29 cellular contexts compared by ENCODE assay signal in the genomic region with DNA sequence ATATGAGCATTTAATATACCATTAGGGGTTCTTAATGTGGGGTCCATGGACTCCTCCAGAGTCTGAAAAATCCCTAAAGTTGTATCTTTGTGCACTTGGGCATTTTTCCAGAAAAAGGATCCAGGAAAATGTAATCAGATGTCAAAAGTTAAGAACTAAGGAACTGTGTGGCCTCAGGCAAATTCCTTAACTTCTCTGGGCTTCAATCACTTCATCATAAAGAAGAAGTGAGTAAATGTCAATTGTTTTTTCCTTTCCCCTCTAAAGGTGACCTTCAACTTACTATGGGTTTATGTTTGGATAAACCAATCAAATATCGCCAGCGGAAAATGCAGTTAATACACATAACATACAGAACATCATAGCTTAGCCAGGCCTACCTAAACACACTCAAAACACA. TPM values are rescaled to one million over a fixed set of nuclear protein-coding genes. Genes with fewer than 3 reads are reported as not detected.
A peak's percentile ranks its signal among the peaks of the same experiment; 100 is the strongest.
DNase-seq lines count a peak whose midpoint lies in the region; TF ChIP-seq lines count a peak whose summit lies in the region.
"Had no signal": no experiment of that assay in that cellular context is flagged by ENCODE, and none has a peak within 500 bp of the region (broad histone marks: within the 10 kb centered on the region; RNA-seq: fewer than 3 reads in every experiment).

No MANE protein-coding gene starts in this region.

- H3K9me3 ChIP-seq in mammary epithelial cell (replicated peaks; ENCODE audit: insufficient read depth, low read length) (no peaks in the 10 kb centered on the region), OCI-LY7 (ENCODE audit: low read length) (no peaks in the 10 kb centered on the region), PC-9 (ENCODE audit: insufficient read depth, low read depth) (no peaks in the 10 kb centered on the region)
- H3K9me3 ChIP-seq: BE2C, esophagus muscularis mucosa, heart left ventricle, tibial nerve had no signal

- H3K9me3 Mint-ChIP-seq in MCF 10A (ENCODE audit: unreplicated experiment) = no peaks in the 10 kb centered on the region
- H3K9me3 Mint-ChIP-seq in glutamatergic neuron (ENCODE audit: unreplicated experiment) = peaks cover 9% of the 10 kb centered on the region
- H3K9me3 Mint-ChIP-seq in type B pancreatic cell = no peaks in the 10 kb centered on the region
- no peaks in the 10 kb centered on the region for H3K9me3 Mint-ChIP-seq in chondrocyte (ENCODE audit: low read depth)
- H3K9me3 Mint-ChIP-seq: central memory CD8-positive, alpha-beta T cell; endodermal cell had no signal

- H3K27ac Mint-ChIP-seq in MCF 10A (ENCODE audit: low read depth, unreplicated experiment) (no peak overlapping the region), glutamatergic neuron (ENCODE audit: unreplicated experiment) (peak overlapping the region; percentile 72), type B pancreatic cell (no peak overlapping the region), chondrocyte (ENCODE audit: unreplicated experiment) (no peak overlapping the region)
- H3K27ac Mint-ChIP-seq: endodermal cell had no signal

- no peaks in the 10 kb centered on the region for H3K27me3 Mint-ChIP-seq in MCF 10A (ENCODE audit: insufficient read depth, unreplicated experiment)
- H3K27me3 Mint-ChIP-seq in glutamatergic neuron (ENCODE audit: unreplicated experiment) = no peaks in the 10 kb centered on the region
- no peaks in the 10 kb centered on the region for H3K27me3 Mint-ChIP-seq in type B pancreatic cell
- H3K27me3 Mint-ChIP-seq in chondrocyte (ENCODE audit: low read depth) = no peaks in the 10 kb centered on the region
- H3K27me3 Mint-ChIP-seq: central memory CD8-positive, alpha-beta T cell had no signal

- peaks cover 1% of the 10 kb centered on the region for H3K36me3 ChIP-seq in mammary epithelial cell (ENCODE audit: insufficient read depth, low read length)
- peaks cover 42% of the 10 kb centered on the region; the same call in 1 of the 2 replicates for H3K36me3 ChIP-seq in OCI-LY7 (ENCODE audit: insufficient read depth, low read length)
- no peaks in the 10 kb centered on the region for H3K36me3 ChIP-seq in PC-9 (ENCODE audit: low read depth)
- H3K36me3 ChIP-seq: BE2C had no signal

- H3K27ac ChIP-seq in mammary epithelial cell (ENCODE audit: insufficient read depth, low read depth, low read length) (no peak overlapping the region), OCI-LY7 (ENCODE audit: low read depth, low read length, poor library complexity, severe bottlenecking) (no peak overlapping the region), PC-9 (no peak overlapping the region)
- H3K27ac ChIP-seq: esophagus muscularis mucosa, foreskin keratinocyte, heart left ventricle, SK-N-MC, tibial nerve had no signal

- H3K4me3 ChIP-seq in mammary epithelial cell (replicated peaks in 1 of 3; ENCODE audit: insufficient read depth in 1 of 3, low read depth in 2 of 3, low read length in 3 of 3) (no peak overlapping the region), OCI-LY7 (ENCODE audit: low read depth, low read length, poor library complexity, severe bottlenecking) (no peak overlapping the region), PC-9 (no peak overlapping the region)
- H3K4me3 ChIP-seq: esophagus muscularis mucosa, heart left ventricle, SK-N-MC, tibial nerve had no signal

- in situ Hi-C loops in mammary epithelial cell (cut with MboI; ENCODE audit: low sequenced_read_pairs in 2 of 2) = no loop called here

- DNase-seq in MCF 10A (ENCODE audit: unreplicated experiment) = no peak
- DNase-seq in mammary epithelial cell = no peak
- DNase-seq in OCI-LY7 (ENCODE audit: low spot score) = no peak
- DNase-seq in glutamatergic neuron = no peak
- DNase-seq in type B pancreatic cell (ENCODE audit: extremely low spot score, unreplicated experiment) = no peak
- DNase-seq in chondrocyte (ENCODE audit: low spot score) = no peak
- DNase-seq in PC-9 = no peak
- DNase-seq in amniotic stem cell (lab: John Stamatoyannopoulos, UW) = no peak
- DNase-seq: ACHN; activated CD4-positive, alpha-beta T cell treated with anti-CD3 and anti-CD28 coated beads for 4 hours; activated gamma-delta T cell; activated T-cell treated with anti-CD3 and anti-CD28 coated beads, Interleukin-2, amount 50 U/mL, for 1 hour; BE2C; dermis blood vessel endothelial cell; DMS79; endodermal cell; foreskin keratinocyte; GF-D8; heart left ventricle; kidney; NCI-H1417; NCI-H2081; NCI-H524 treated with DMSO at 0.1 percent for 48 hours; stimulated activated CD4-positive, alpha-beta T cell treated with anti-CD3 and anti-CD28 coated beads, Interleukin-4, amount 100 ng/mL, for 24 hours had no signal

- TSS peak; percentile 17 for BruUV-seq in MCF 10A (replicated peaks; lab: Mats Ljungman, UMichigan)
- no TSS peak for BruUV-seq in mammary epithelial cell (replicated peaks; lab: Mats Ljungman, UMichigan)
- BruUV-seq in OCI-LY7 (replicated peaks; lab: Mats Ljungman, UMichigan) = TSS peak; percentile 64
- BruUV-seq in PC-9 (replicated peaks; lab: Mats Ljungman, UMichigan) = no TSS peak

- dilution Hi-C loops in mammary epithelial cell (cut with HindIII; ENCODE audit: low sequenced_read_pairs) = loop anchor here (5.0 to 10.0 kb wide), 2 partner anchors 51 to 116 kb away; no protein-coding TSS in a partner anchor

- H3K4me2 ChIP-seq in mammary epithelial cell (ENCODE audit: insufficient read depth, low read depth, low read length) (no peak overlapping the region), OCI-LY7 (ENCODE audit: low read length) (peak overlapping the region; percentile 7; the same call in 1 of the 2 replicates), PC-9 (no peak overlapping the region)

- H3K79me2 ChIP-seq in mammary epithelial cell (ENCODE audit: insufficient read depth, low read length) = no peaks in the 10 kb centered on the region
- no peaks in the 10 kb centered on the region for H3K79me2 ChIP-seq in OCI-LY7 (ENCODE audit: insufficient read depth, low read depth, low read length)
- H3K79me2 ChIP-seq in PC-9 (ENCODE audit: low read depth) = no peaks in the 10 kb centered on the region

- peaks cover 11% of the 10 kb centered on the region for H3K4me1 ChIP-seq in mammary epithelial cell (ENCODE audit: insufficient read depth, low read length)
- peaks cover 24% of the 10 kb centered on the region for H3K4me1 ChIP-seq in OCI-LY7 (ENCODE audit: insufficient read depth, low read length, poor library complexity, severe bottlenecking)
- no peaks in the 10 kb centered on the region for H3K4me1 ChIP-seq in PC-9 (replicated peaks; ENCODE audit: insufficient read depth)

- H3K9me2 ChIP-seq in OCI-LY7 (ENCODE audit: insufficient read depth, low read length) (no peaks in the 10 kb centered on the region), PC-9 (ENCODE audit: insufficient read depth) (no peaks in the 10 kb centered on the region)

- H3K4me3 Mint-ChIP-seq in MCF 10A (ENCODE audit: unreplicated experiment) = no peak overlapping the region
- peak overlapping the region; percentile 43 for H3K4me3 Mint-ChIP-seq in glutamatergic neuron (ENCODE audit: unreplicated experiment)
- peak overlapping the region; percentile 35 for H3K4me3 Mint-ChIP-seq in type B pancreatic cell
- H3K4me3 Mint-ChIP-seq in chondrocyte (ENCODE audit: unreplicated experiment) = no peak overlapping the region

- H2AFZ ChIP-seq in mammary epithelial cell (ENCODE audit: low read depth, low read length) (no peak overlapping the region), OCI-LY7 (ENCODE audit: low read length) (no peak overlapping the region), PC-9 (no peak overlapping the region)

- H3K27me3 ChIP-seq in mammary epithelial cell (ENCODE audit: insufficient read depth, low read length) = no peaks in the 10 kb centered on the region
- no peaks in the 10 kb centered on the region for H3K27me3 ChIP-seq in PC-9 (ENCODE audit: insufficient read depth, low read depth)
- H3K27me3 ChIP-seq: BE2C, heart left ventricle, tibial nerve had no signal

- H3K36me3 Mint-ChIP-seq in MCF 10A (ENCODE audit: insufficient read depth, unreplicated experiment) (peaks cover 10% of the 10 kb centered on the region), glutamatergic neuron (ENCODE audit: unreplicated experiment) (no peaks in the 10 kb centered on the region), type B pancreatic cell (peaks cover 4% of the 10 kb centered on the region), chondrocyte (ENCODE audit: low read depth) (peaks cover 3% of the 10 kb centered on the region)

- CTCF ChIA-PET in MCF 10A (lab: Yijun Ruan, JAX) (interaction anchor here (0.6 kb wide), 2 partner anchors 13 to 98 kb away, joined by 3 to 5 read pairs; no protein-coding TSS in a partner anchor), mammary epithelial cell (lab: Charles Lee; ENCODE audit: low non-redundant PET) (no interaction called here), OCI-LY7 (lab: Charles Lee; ENCODE audit: unreplicated experiment) (no interaction called here), PC-9 (lab: Charles Lee) (no interaction called here)

- H4K20me1 ChIP-seq in mammary epithelial cell (ENCODE audit: insufficient read depth, low read length) = no peaks in the 10 kb centered on the region
- H4K20me1 ChIP-seq in OCI-LY7 (ENCODE audit: insufficient read depth, low read length) = no peaks in the 10 kb centered on the region
- H4K20me1 ChIP-seq in PC-9 (ENCODE audit: insufficient read depth) = no peaks in the 10 kb centered on the region

- H3K9ac ChIP-seq in mammary epithelial cell (ENCODE audit: insufficient read depth, low read length) = no peak overlapping the region

- peaks cover 5% of the 10 kb centered on the region for H3K4me1 Mint-ChIP-seq in MCF 10A (ENCODE audit: insufficient read depth, unreplicated experiment)
- peaks cover 12% of the 10 kb centered on the region for H3K4me1 Mint-ChIP-seq in glutamatergic neuron (ENCODE audit: low read depth, unreplicated experiment)
- H3K4me1 Mint-ChIP-seq in type B pancreatic cell (ENCODE audit: unreplicated experiment) = peaks cover 10% of the 10 kb centered on the region
- peaks cover 13% of the 10 kb centered on the region for H3K4me1 Mint-ChIP-seq in chondrocyte (ENCODE audit: low read depth)

- 100% methylated on average over 2 of the region's 2 CpGs for WGBS in mammary epithelial cell (ENCODE audit: low coverage, missing lambda C conversion rate)

- no peaks in the 10 kb centered on the region for H3F3A ChIP-seq in PC-9 (ENCODE audit: insufficient read depth, low read depth)

- TF ChIP-seq CTCF in MCF 10A (IDR thresholded peaks at IDR 0.05; ENCODE audit: unreplicated experiment) (no peak), mammary epithelial cell (conservative IDR thresholded peaks at IDR 0.05 in 1 of 2, IDR thresholded peaks at IDR 0.05 in 1 of 2; ENCODE audit: extremely low read depth in 1 of 2, insufficient read depth in 1 of 2, low read depth in 1 of 2, low read length in 2 of 2) (no peak), OCI-LY7 (conservative IDR thresholded peaks at IDR 0.05; ENCODE audit: low read length) (no peak), glutamatergic neuron (IDR thresholded peaks at IDR 0.05; ENCODE audit: partially characterized antibody, unreplicated experiment) (no peak), type B pancreatic cell (conservative IDR thresholded peaks at IDR 0.05) (no peak), chondrocyte (IDR thresholded peaks at IDR 0.05) (no peak), PC-9 (conservative IDR thresholded peaks at IDR 0.05) (no peak)

- intact Hi-C loops in MCF 10A (cut with micrococcal nuclease) (no loop called here), mammary epithelial cell (cut with micrococcal nuclease) (no loop called here), OCI-LY7 (cut with micrococcal nuclease; ENCODE audit: unreplicated experiment) (no loop called here), PC-9 (cut with micrococcal nuclease; ENCODE audit: unreplicated experiment) (no loop called here)

- POLR2A ChIA-PET in MCF 10A (lab: Yijun Ruan, JAX) = interaction anchor here (1.1 kb wide), 1 partner anchor 15 kb away, joined by 3 read pairs; no protein-coding TSS in a partner anchor
- POLR2A ChIA-PET in OCI-LY7 (lab: Charles Lee) = interaction anchor here (0.6 kb wide), 1 partner anchor 21 kb away, joined by 5 read pairs; no protein-coding TSS in a partner anchor
- POLR2A ChIA-PET in PC-9 (lab: Charles Lee; ENCODE audit: unreplicated experiment) = no interaction called here

RNA-seq across cellular contexts. Expression of a gene that starts 2.5 kb away (rescaled TPM):
- total RNA-seq in MCF 10A (2022) = 40.1 and 46.3 TPM in 2 replicates
- total RNA-seq in mammary epithelial cell = 10 to 100 TPM; 44.5 to 45.9 TPM
- polyA plus RNA-seq in mammary epithelial cell = 57.7 TPM
- polyA minus RNA-seq in mammary epithelial cell = 47.4 TPM
- total RNA-seq in OCI-LY7 (2014; rRNA removed; shearing (Covaris generic)) = 121 and 144 TPM in 2 replicates
- total RNA-seq in OCI-LY7 (2022) = 89.7 and 97.8 TPM in 2 replicates
- total RNA-seq in glutamatergic neuron (ENCODE audit: unreplicated experiment) = 90.2 TPM
- total RNA-seq in type B pancreatic cell (ENCODE audit: low replicate concordance) = 45.0 and 70.7 TPM in 2 replicates
- total RNA-seq in chondrocyte = 31.8 to 33.6 TPM (median 32.1 TPM) in 3 replicates
- total RNA-seq in PC-9 (2021) = 52.9 and 58.9 TPM in 2 replicates

RNA-seq across cellular contexts. Expression of a gene that starts 13.1 kb away (rescaled TPM):
- total RNA-seq in MCF 10A (2022) (0.05 and 0.07 TPM in 2 replicates), mammary epithelial cell (1 to 10 TPM in 1 of 2 donors, under 1 TPM in 1; 0.07 to 6.3 TPM), OCI-LY7 (2022) (0.11 and 0.15 TPM in 2 replicates), glutamatergic neuron (ENCODE audit: unreplicated experiment) (111 TPM), type B pancreatic cell (ENCODE audit: low replicate concordance) (1.1 and 13.5 TPM in 2 replicates), chondrocyte (0.17 to 0.29 TPM (median 0.18 TPM) in 3 replicates), PC-9 (2021) (not detected in 2 replicates)
- polyA plus RNA-seq in mammary epithelial cell = 0.07 TPM
- polyA minus RNA-seq in mammary epithelial cell = not detected
- 0.05 and 0.19 TPM in 2 replicates for total RNA-seq in OCI-LY7 (2014; rRNA removed; shearing (Covaris generic))
- total RNA-seq: foreskin keratinocyte had no signal
- polyA plus RNA-seq: foreskin keratinocyte had no signal

RNA-seq across cellular contexts. Expression of a gene that starts 14.4 kb away (rescaled TPM):
- total RNA-seq in MCF 10A (2022) = 3.9 and 4.3 TPM in 2 replicates
- total RNA-seq in mammary epithelial cell = 10 to 100 TPM in 1 of 2 donors, 1 to 10 TPM in 1; 8.7 to 10.7 TPM
- polyA plus RNA-seq in mammary epithelial cell = 6.8 TPM
- 4.7 TPM for polyA minus RNA-seq in mammary epithelial cell
- 0.38 and 0.57 TPM in 2 replicates for total RNA-seq in OCI-LY7 (2014; rRNA removed; shearing (Covaris generic))
- 1.4 and 1.7 TPM in 2 replicates for total RNA-seq in OCI-LY7 (2022)
- 1.3 TPM for total RNA-seq in glutamatergic neuron (ENCODE audit: unreplicated experiment)
- 4.3 and 6.5 TPM in 2 replicates for total RNA-seq in type B pancreatic cell (ENCODE audit: low replicate concordance)
- total RNA-seq in chondrocyte = 8.5 to 10.1 TPM (median 9.2 TPM) in 3 replicates
- total RNA-seq in PC-9 (2021) = 4.4 and 7.1 TPM in 2 replicates

RNA-seq across cellular contexts. Expression of a gene that starts 23.8 kb away (rescaled TPM):
- total RNA-seq in MCF 10A (2022) (16.0 and 16.3 TPM in 2 replicates), mammary epithelial cell (10 to 100 TPM; 21.3 to 28.7 TPM), OCI-LY7 (2022) (16.4 and 20.8 TPM in 2 replicates), glutamatergic neuron (ENCODE audit: unreplicated experiment) (51.7 TPM), type B pancreatic cell (ENCODE audit: low replicate concordance) (14.1 and 24.8 TPM in 2 replicates), chondrocyte (15.7 to 17.5 TPM (median 16.5 TPM) in 3 replicates), PC-9 (2021) (31.9 and 32.4 TPM in 2 replicates)
- polyA plus RNA-seq in mammary epithelial cell = 20.8 TPM
- 17.8 TPM for polyA minus RNA-seq in mammary epithelial cell
- 11.4 and 16.2 TPM in 2 replicates for total RNA-seq in OCI-LY7 (2014; rRNA removed; shearing (Covaris generic))

RNA-seq across cellular contexts. Expression of a gene that starts 24.2 kb away (rescaled TPM):
- 3.3 and 5.3 TPM in 2 replicates for total RNA-seq in MCF 10A (2022)
- 100 to 1,000 TPM in 1 of 2 donors, 10 to 100 TPM in 1; 67.3 to 138 TPM for total RNA-seq in mammary epithelial cell
- polyA plus RNA-seq in mammary epithelial cell = 113 TPM
- 20.6 TPM for polyA minus RNA-seq in mammary epithelial cell
- total RNA-seq in OCI-LY7 (2014; rRNA removed; shearing (Covaris generic)) = 1.8 and 2.7 TPM in 2 replicates
- 6.0 and 6.1 TPM in 2 replicates for total RNA-seq in OCI-LY7 (2022)
- total RNA-seq in glutamatergic neuron (ENCODE audit: unreplicated experiment) = 22.2 TPM
- total RNA-seq in type B pancreatic cell (ENCODE audit: low replicate concordance) = 5.9 and 7.4 TPM in 2 replicates
- 1.2 to 1.6 TPM (median 1.2 TPM) in 3 replicates for total RNA-seq in chondrocyte
- total RNA-seq in PC-9 (2021) = 40.3 and 74.0 TPM in 2 replicates
- total RNA-seq: myocyte had no signal

Comparison
In these comparisons a context has a peak if more than half of its experiments do, and no peak if none do; other contexts are left out.
1. H3K4me3 Mint-ChIP-seq: peak in glutamatergic neuron (single experiment) and type B pancreatic cell (single experiment); none in MCF 10A (single experiment) and chondrocyte (single experiment).